In the genomic region with DNA sequence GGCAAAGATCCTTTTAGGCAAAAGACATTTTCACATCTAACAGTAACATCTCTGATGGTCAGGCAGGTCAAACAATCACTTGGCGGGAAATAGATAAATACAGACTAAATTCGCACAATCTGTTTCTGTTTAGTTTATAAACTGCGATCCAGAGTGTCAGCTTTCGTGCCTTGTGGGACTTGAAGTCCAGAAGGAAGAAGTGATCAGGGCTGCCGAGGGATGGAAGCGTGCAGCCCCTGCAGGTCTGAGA, we compare ENCODE assay signal across 1 cellular context.
TF ChIP-seq lines count a peak whose summit lies in the region.

No MANE protein-coding gene starts in this region.

TF ChIP-seq in H1, 55 proteins besides CTCF, POLR2A, EP300 and RAD21:
- TF ChIP-seq HDAC6 (IDR thresholded peaks at IDR 0.05; ENCODE audit: low read depth, low read length) (no peak), MAX (IDR thresholded peaks at IDR 0.05) (0 out of 2 replicates have a peak, but pooled peaks have one; percentile 10), E2F6 (IDR thresholded peaks at IDR 0.05) (no peak), CHD2 (IDR thresholded peaks at IDR 0.05; ENCODE audit: low read length) (0 out of 2 replicates have a peak, but pooled peaks have one; percentile 45), GTF2F1 (IDR thresholded peaks at IDR 0.05; ENCODE audit: borderline replicate concordance, low read depth, low read length) (no peak), SP4 (IDR thresholded peaks at IDR 0.05; ENCODE audit: low read length) (no peak)
- TF ChIP-seq, protein P1, sequence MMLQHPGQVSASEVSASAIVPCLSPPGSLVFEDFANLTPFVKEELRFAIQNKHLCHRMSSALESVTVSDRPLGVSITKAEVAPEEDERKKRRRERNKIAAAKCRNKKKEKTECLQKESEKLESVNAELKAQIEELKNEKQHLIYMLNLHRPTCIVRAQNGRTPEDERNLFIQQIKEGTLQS (IDR thresholded peaks at IDR 0.05; ENCODE audit: insufficient read depth, low read depth, low read length): no peak
